36 cellular contexts compared by ENCODE assay signal in genomic region chr11:93212094-93212493, GRCh38.
"Had no signal": no experiment of that assay in that cellular context is flagged by ENCODE, and none has a peak within 500 bp of the region (broad histone marks: within the 10 kb centered on the region; RNA-seq: fewer than 3 reads in every experiment).

No MANE protein-coding gene starts in this region.

- H3K36me3 ChIP-seq: MG63 had no signal

- DNase-seq: MG63, MM.1S, MV-4-11, NCI-H1048, NCI-H1092, NCI-H1092 treated with DMSO at 0.1 percent for 48 hours, NCI-H1105, NCI-H1105 treated with DMSO at 0.1 percent for 48 hours, NCI-H1417, NCI-H1417 treated with DMSO at 0.1 percent for 48 hours, NCI-H1436, NCI-H1436 treated with DMSO at 0.1 percent for 48 hours, NCI-H146, NCI-H1694, NCI-H1694 treated with DMSO at 0.1 percent for 48 hours, NCI-H187, NCI-H187 treated with DMSO at 0.1 percent for 48 hours, NCI-H1930, NCI-H2029, NCI-H2029 treated with DMSO at 0.1 percent for 48 hours, NCI-H2081, NCI-H2081 treated with DMSO at 0.1 percent for 48 hours, NCI-H2107, NCI-H2171, NCI-H2171 treated with DMSO at 0.1 percent for 48 hours, NCI-H2227 treated with DMSO at 0.1 percent for 48 hours, NCI-H226, NCI-H345, NCI-H446, NCI-H446 treated with DMSO at 0.1 percent for 48 hours, NCI-H510A, NCI-H510A treated with DMSO at 0.1 percent for 48 hours, NCI-H524, NCI-H524 treated with DMSO at 0.1 percent for 48 hours, NCI-H526, NCI-H526 treated with DMSO at 0.1 percent for 48 hours had no signal

- H3K4me3 ChIP-seq: MG63 had no signal

- H3K27me3 ChIP-seq: MG63 had no signal
